8 cellular contexts compared by ENCODE assay signal in genomic region chr4:76208005-76208765, GRCh38. TPM values are rescaled to one million over a fixed set of nuclear protein-coding genes. Genes with fewer than 3 reads are reported as not detected.
DNase-seq lines count a peak whose midpoint lies in the region; ATAC-seq, FAIRE-seq and TF ChIP-seq lines count a peak whose summit lies in the region.

No MANE protein-coding gene starts in this region.

- H3K4me3 Mint-ChIP-seq in astrocyte (ENCODE audit: unreplicated experiment) = peak overlapping the region; percentile 1

- H3K4me1 Mint-ChIP-seq in astrocyte (ENCODE audit: low read depth, unreplicated experiment) = peaks cover 41% of the 10 kb centered on the region

- peaks cover 24% of the 10 kb centered on the region for H3K4me1 ChIP-seq in astrocyte (ENCODE audit: insufficient read depth, low read length)

- no peaks in the 10 kb centered on the region for H3K9me3 Mint-ChIP-seq in astrocyte (ENCODE audit: unreplicated experiment)

- TF ChIP-seq POLR2A in GM18505 (IDR thresholded peaks at IDR 0.05; ENCODE audit: borderline replicate concordance, extremely low read depth, insufficient read depth, insufficient read length) = no peak

- H3K27ac Mint-ChIP-seq in astrocyte (ENCODE audit: unreplicated experiment) = peak overlapping the region; percentile 51

- H3K36me3 ChIP-seq in astrocyte (ENCODE audit: insufficient read depth, low read length) = no peaks in the 10 kb centered on the region

- FAIRE-seq in astrocyte (lab: Jason Lieb, UNC) = no peak

- H2AFZ ChIP-seq in astrocyte (ENCODE audit: low read depth, low read length) = peak overlapping the region; percentile 12

- H3K9ac ChIP-seq in astrocyte (ENCODE audit: low read length) = peak overlapping the region; percentile 67

- peak overlapping the region; percentile 27 for H3K4me3 ChIP-seq in astrocyte (ENCODE audit: insufficient read depth, low read depth, low read length)
- peak overlapping the region in 1 of 7 experiments; percentile 11 for H3K4me3 ChIP-seq in skin epidermis

- no peak for ATAC-seq in GM18505 (IDR thresholded peaks at IDR 0.05; ENCODE audit: unreplicated experiment)

- H3K27me3 Mint-ChIP-seq in astrocyte (ENCODE audit: low read depth, unreplicated experiment) = no peaks in the 10 kb centered on the region

- DNase-seq in C1 segment of cervical spinal cord (lab: John Stamatoyannopoulos, UW) (peak in 12 of 14 donors; percentile 10 to 77 (median 58)), NCI-H1417 treated with DMSO at 0.1 percent for 48 hours (lab: John Stamatoyannopoulos, UW) (peak; percentile 26), astrocyte (ENCODE audit: low read depth) (peak; percentile 73), hippocampal formation (lab: John Stamatoyannopoulos, UW) (peak; percentile 63 to 90), NOMO-1 (lab: John Stamatoyannopoulos, UW; ENCODE audit: unreplicated experiment in 2 of 2) (no peak), cortex of kidney (lab: John Stamatoyannopoulos, UW) (no peak)

- H3K79me2 ChIP-seq in astrocyte (ENCODE audit: insufficient read depth, low read length) = peaks cover 100% of the 10 kb centered on the region

- no peak for TF ChIP-seq CTCF in astrocyte (IDR thresholded peaks at IDR 0.05; ENCODE audit: insufficient read depth, low read depth, low read length)

- H3K36me3 Mint-ChIP-seq in astrocyte (ENCODE audit: low read depth, unreplicated experiment) = no peaks in the 10 kb centered on the region

- H4K20me1 ChIP-seq in astrocyte (ENCODE audit: insufficient read depth, low read length) = peaks cover 53% of the 10 kb centered on the region

- no peaks in the 10 kb centered on the region for H3K9me3 ChIP-seq in astrocyte (ENCODE audit: insufficient read depth, low read depth, low read length)

- H3K27ac ChIP-seq in astrocyte (ENCODE audit: low read depth, low read length) (peak overlapping the region; percentile 65), skin epidermis (peak overlapping the region in 20 of 21 experiments; percentile 6 to 98 (median 76))

- peak overlapping the region; percentile 83 for H3K4me2 ChIP-seq in astrocyte (ENCODE audit: low read length)

- no peaks in the 10 kb centered on the region for H3K27me3 ChIP-seq in astrocyte (ENCODE audit: insufficient read depth, low read length)

RNA-seq across cellular contexts. Expression of gene SCARB2, which starts 5.4 kb away (rescaled TPM):
- total RNA-seq in astrocyte = 172 and 211 TPM in 2 replicates

RNA-seq across cellular contexts. Expression of gene FAM47E, which starts 43.3 kb away (rescaled TPM):
- total RNA-seq in astrocyte = 0.54 and 0.84 TPM in 2 replicates

RNA-seq across cellular contexts. Expression of gene NUP54, which starts 60.0 kb away (rescaled TPM):
- total RNA-seq in astrocyte = 30.4 and 34.2 TPM in 2 replicates

Comparison
In these comparisons a context has a peak if more than half of its experiments do, and no peak if none do; other contexts are left out.
1. DNase-seq: peak in C1 segment of cervical spinal cord (12 of 14), NCI-H1417 treated with DMSO at 0.1 percent for 48 hours (single experiment), astrocyte (single experiment) and hippocampal formation (2 of 2); none in NOMO-1 (0 of 2) and cortex of kidney (single experiment).